16 cellular contexts compared by ENCODE assay signal in genomic region chr14:101589486-101590015, GRCh38. TPM values are rescaled to one million over a fixed set of nuclear protein-coding genes. Genes with fewer than 3 reads are reported as not detected.
DNase-seq lines count a peak whose midpoint lies in the region; ATAC-seq and TF ChIP-seq lines count a peak whose summit lies in the region.
"Had no signal": no experiment of that assay in that cellular context is flagged by ENCODE, and none has a peak within 500 bp of the region (broad histone marks: within the 10 kb centered on the region; RNA-seq: fewer than 3 reads in every experiment).

No MANE protein-coding gene starts in this region.

- no peak overlapping the region for H3K14ac ChIP-seq in neuronal stem cell (ENCODE audit: low read length)

- H2BK12ac ChIP-seq in neuronal stem cell (ENCODE audit: low read length) = no peak overlapping the region

- DNase-seq in ecto neural progenitor cell (ENCODE audit: low spot score) (peak; percentile 36), neuronal stem cell (ENCODE audit: low spot score) (no peak), upper lobe of right lung (peak; percentile 45)
- DNase-seq: BE2C, Caco-2, DMS53, GF-D8, H7 had no signal

- peak overlapping the region; percentile 41 for H3K18ac ChIP-seq in neuronal stem cell (ENCODE audit: low read length)

- H2AK5ac ChIP-seq in neuronal stem cell (ENCODE audit: low read depth, low read length) = no peak overlapping the region

- ATAC-seq in upper lobe of right lung (no peak), HG02870 (IDR thresholded peaks at IDR 0.05; ENCODE audit: unreplicated experiment) (no peak), HG03196 (IDR thresholded peaks at IDR 0.05; ENCODE audit: unreplicated experiment) (no peak)
- ATAC-seq: A549, GM23338 had no signal

- H2BK120ac ChIP-seq in neuronal stem cell (ENCODE audit: low read depth, low read length) = no peak overlapping the region

- intact Hi-C loops in upper lobe of right lung (cut with DNase I) = no loop called here

- no peaks in the 10 kb centered on the region for H3K36me3 ChIP-seq in BLaER1 treated with 17β-estradiol and CSF1 and Interleukin-3, amounts not matched to agents 10 nM and 100 nM
- H3K36me3 ChIP-seq in neuronal stem cell (replicated peaks in 1 of 2; ENCODE audit: control insufficient read depth in 2 of 2, insufficient read depth in 2 of 2, low read length in 2 of 2) (no peaks in the 10 kb centered on the region), upper lobe of right lung (no peaks in the 10 kb centered on the region)
- H3K36me3 ChIP-seq: BE2C had no signal

- peak overlapping the region in 9 of 11 experiments; percentile 33 to 96 (median 78); a peak in 18 of 22 replicates for H3K4me2 ChIP-seq in BLaER1 treated with 17β-estradiol and CSF1 and Interleukin-3, amounts not matched to agents 10 nM and 100 nM
- no peak overlapping the region for H3K4me2 ChIP-seq in neuronal stem cell (ENCODE audit: insufficient read depth, low read length, poor library complexity, severe bottlenecking)
- H3K4me2 ChIP-seq: A549, GM23338 had no signal

- peak overlapping the region; percentile 37 for H2AFZ ChIP-seq in neuronal stem cell (ENCODE audit: low read length)
- H2AFZ ChIP-seq: GM23338 had no signal

- no peak overlapping the region for H4K91ac ChIP-seq in neuronal stem cell (ENCODE audit: low read depth, low read length, poor library complexity)

- no peak overlapping the region for H3K4ac ChIP-seq in neuronal stem cell (ENCODE audit: low read length)

- H3K4me3 ChIP-seq in BLaER1 treated with 17β-estradiol and CSF1 and Interleukin-3, amounts not matched to agents 10 nM and 100 nM = no peak overlapping the region
- H3K4me3 ChIP-seq in neuronal stem cell (ENCODE audit: low read length in 2 of 2) (peak overlapping the region in 1 of 2 donors; percentile 32), upper lobe of right lung (no peak overlapping the region)
- H3K4me3 ChIP-seq: A549, GM23338 had no signal

- peaks cover 0 to 3% (median 0%) of the 10 kb centered on the region in 11 experiments; a peak in 1 of 22 replicates for H4K20me1 ChIP-seq in BLaER1 treated with 17β-estradiol and CSF1 and Interleukin-3, amounts not matched to agents 10 nM and 100 nM

- no CpG with 5 or more reads among the region's 3 CpGs for WGBS in neuronal stem cell (ENCODE audit: extremely low coverage in 2 of 2, insufficient read length in 2 of 2, insufficient replicate concordance in 1 of 2), 2 donors

- H3K79me1 ChIP-seq in neuronal stem cell (ENCODE audit: low read depth, low read length) = no peaks in the 10 kb centered on the region

- H3K23ac ChIP-seq in neuronal stem cell (ENCODE audit: low read depth, low read length, poor library complexity) = no peak overlapping the region

- peak overlapping the region in 1 of 11 experiments; percentile 23; a peak in 1 of 22 replicates for H3K9ac ChIP-seq in BLaER1 treated with 17β-estradiol and CSF1 and Interleukin-3, amounts not matched to agents 10 nM and 100 nM
- H3K9ac ChIP-seq in neuronal stem cell (ENCODE audit: low read depth, low read length, poor library complexity) = no peak overlapping the region

- H3K27me3 ChIP-seq in BLaER1 treated with 17β-estradiol and CSF1 and Interleukin-3, amounts not matched to agents 10 nM and 100 nM = peaks cover 0 to 24% (median 4%) of the 10 kb centered on the region in 11 experiments; a peak in 9 of 22 replicates
- H3K27me3 ChIP-seq in neuronal stem cell (ENCODE audit: control insufficient read depth in 3 of 3, insufficient read depth in 3 of 3, low read depth in 1 of 3, low read length in 3 of 3) (no peaks in the 10 kb centered on the region), upper lobe of right lung (no peaks in the 10 kb centered on the region)
- H3K27me3 ChIP-seq: BE2C had no signal

- H3K27ac ChIP-seq in BLaER1 treated with 17β-estradiol and CSF1 and Interleukin-3, amounts not matched to agents 10 nM and 100 nM = no peak overlapping the region
- H3K27ac ChIP-seq in neuronal stem cell (replicated peaks; ENCODE audit: low read length) = no peak overlapping the region
- no peak overlapping the region for H3K27ac ChIP-seq in upper lobe of right lung
- H3K27ac ChIP-seq: A549 had no signal

- TF ChIP-seq CTCF in upper lobe of right lung (IDR thresholded peaks at IDR 0.05) = no peak

- H2BK15ac ChIP-seq in neuronal stem cell (ENCODE audit: low read length) = no peak overlapping the region

- H2BK5ac ChIP-seq in neuronal stem cell (ENCODE audit: low read length) = no peak overlapping the region

- H3K9me3 ChIP-seq in BLaER1 treated with 17β-estradiol and CSF1 and Interleukin-3, amounts not matched to agents 10 nM and 100 nM (replicated peaks in 1 of 11) = peaks cover 0 to 2% (median 0%) of the 10 kb centered on the region in 11 experiments; a peak in 3 of 22 replicates
- H3K9me3 ChIP-seq in neuronal stem cell (replicated peaks in 1 of 2; ENCODE audit: control insufficient read depth in 2 of 2, insufficient read depth in 1 of 2, low read depth in 1 of 2, low read length in 2 of 2) (peaks cover 0 to 3% of the 10 kb centered on the region in 2 donors), upper lobe of right lung (no peaks in the 10 kb centered on the region)
- H3K9me3 ChIP-seq: A549, BE2C, Caco-2 had no signal

- H4K8ac ChIP-seq in neuronal stem cell (ENCODE audit: low read depth, low read length) = no peak overlapping the region

- H3K4me1 ChIP-seq in BLaER1 treated with 17β-estradiol and CSF1 and Interleukin-3, amounts not matched to agents 10 nM and 100 nM = peaks cover 15 to 94% (median 88%) of the 10 kb centered on the region in 10 experiments; a peak in 19 of 20 replicates
- H3K4me1 ChIP-seq in neuronal stem cell (ENCODE audit: control insufficient read depth in 2 of 2, insufficient read depth in 1 of 2, low read depth in 1 of 2, low read length in 2 of 2) (peaks cover 8 to 11% of the 10 kb centered on the region in 2 donors), upper lobe of right lung (no peaks in the 10 kb centered on the region)
- H3K4me1 ChIP-seq: A549, BE2C, Caco-2 had no signal

RNA-seq across cellular contexts. Expression of gene DIO3, which starts 28.3 kb away (rescaled TPM):
- polyA plus RNA-seq in neuronal stem cell (2013, experiment 1 of 2) = 8.3 TPM
- 7.9 TPM for polyA plus RNA-seq in neuronal stem cell (2013, experiment 2 of 2)
- total RNA-seq in upper lobe of right lung = 0.67 TPM
- total RNA-seq: CD8-positive, alpha-beta memory T cell had no signal
- polyA plus RNA-seq: AG04450; CD8-positive, alpha-beta memory T cell; IgD-negative memory B cell had no signal
